8 cellular contexts compared by ENCODE assay signal in genomic region chr5:139438707-139439012, GRCh38. TPM values are rescaled to one million over a fixed set of nuclear protein-coding genes. Genes with fewer than 3 reads are reported as not detected.
DNase-seq lines count a peak whose midpoint lies in the region; ATAC-seq and TF ChIP-seq lines count a peak whose summit lies in the region.

No MANE protein-coding gene starts in this region.

- peak; percentile 4 for ATAC-seq in GM18519 (IDR thresholded peaks at IDR 0.05; ENCODE audit: low FRiP score, unreplicated experiment)
- no peak for ATAC-seq in gastrocnemius medialis
- ATAC-seq in HG02759 (IDR thresholded peaks at IDR 0.05; ENCODE audit: unreplicated experiment), result no peak

- H3K27ac ChIP-seq in SK-N-MC, result no peak overlapping the region
- peak overlapping the region; percentile 98 to 100 (median 99) for H3K27ac ChIP-seq in gastrocnemius medialis

- H3K36me3 ChIP-seq in SK-N-MC (ENCODE audit: insufficient read depth, low read length), result no peaks in the 10 kb centered on the region
- H3K36me3 ChIP-seq in gastrocnemius medialis, result peaks cover 0 to 15% of the 10 kb centered on the region in 2 donors

- H3K4me3 ChIP-seq in SK-N-MC (peak overlapping the region; percentile 100), fibroblast of mammary gland (ENCODE audit: control insufficient read depth, low read depth, low read length) (peak overlapping the region; percentile 99), gastrocnemius medialis (peak overlapping the region; percentile 90 to 97 (median 94))

- no peak for TF ChIP-seq POLR2A in gastrocnemius medialis (IDR thresholded peaks at IDR 0.05)

- in situ Hi-C loops in gastrocnemius medialis (cut with MboI; ENCODE audit: low sequenced_read_pairs in 4 of 4), result no loop called here

- intact Hi-C loops in gastrocnemius medialis (cut with DNase I; ENCODE audit: low total_unique reads), result loop anchor here (5.0 kb wide), 2 partner anchors 79 to 124 kb away; partner anchors contain the start of gene UBE2D2

- peaks cover 5 to 16% of the 10 kb centered on the region in 2 donors for H3K4me1 ChIP-seq in gastrocnemius medialis

- TF ChIP-seq CTCF in fibroblast of mammary gland (conservative IDR thresholded peaks at IDR 0.05; ENCODE audit: control insufficient read depth, insufficient read depth, low read depth, low read length) (no peak), gastrocnemius medialis (IDR thresholded peaks at IDR 0.05 in 4 of 5, conservative IDR thresholded peaks at IDR 0.05 in 1 of 5) (no peak)

- H3K9ac ChIP-seq in SK-N-MC (ENCODE audit: insufficient read length), result no peak overlapping the region

- no peaks in the 10 kb centered on the region for H3K9me3 ChIP-seq in SK-N-MC (ENCODE audit: low read depth, low read length)
- H3K9me3 ChIP-seq in gastrocnemius medialis, result no peaks in the 10 kb centered on the region

- H3K27me3 ChIP-seq in gastrocnemius medialis, result no peaks in the 10 kb centered on the region

- DNase-seq in SK-N-MC (ENCODE audit: low read depth, low spot score) (no peak), fibroblast of mammary gland (ENCODE audit: low read depth) (no peak), gastrocnemius medialis (no peak), HuH-7 (ENCODE audit: low spot score) (no peak), NCI-H510A treated with DMSO at 0.1 percent for 48 hours (lab: John Stamatoyannopoulos, UW) (no peak), midbrain (lab: John Stamatoyannopoulos, UW) (no peak)

RNA-seq across cellular contexts. Expression of gene DNAJC18, which starts 0.7 kb away (rescaled TPM):
- total RNA-seq in gastrocnemius medialis, result 10 to 100 TPM in 3 of 4 donors, 1 to 10 TPM in 1; 5.1 to 21.7 (median 13.3) TPM

RNA-seq across cellular contexts. Expression of gene ECSCR, which starts 23.9 kb away (rescaled TPM):
- total RNA-seq in gastrocnemius medialis, result 1 to 10 TPM; 5.4 to 8.9 (median 6.9) TPM

RNA-seq across cellular contexts. Expression of gene SMIM33, which starts 32.1 kb away (rescaled TPM):
- not detected for total RNA-seq in gastrocnemius medialis

RNA-seq across cellular contexts. Expression of gene SPATA24, which starts 34.8 kb away (rescaled TPM):
- 10 to 100 TPM in 3 of 4 donors, 1 to 10 TPM in 1; 6.8 to 24.1 (median 12.5) TPM for total RNA-seq in gastrocnemius medialis

RNA-seq across cellular contexts. Expression of gene PROB1, which starts 43.8 kb away (rescaled TPM):
- 10 to 100 TPM; 26.8 to 81.4 (median 52.9) TPM for total RNA-seq in gastrocnemius medialis
